10 cellular contexts compared by ENCODE assay signal in genomic region chr2:151162185-151162584, GRCh38.
DNase-seq lines count a peak whose midpoint lies in the region; ATAC-seq and TF ChIP-seq lines count a peak whose summit lies in the region.
"Had no signal": no experiment of that assay in that cellular context is flagged by ENCODE, and none has a peak within 500 bp of the region (broad histone marks: within the 10 kb centered on the region; RNA-seq: fewer than 3 reads in every experiment).

No MANE protein-coding gene starts in this region.

- H3K27me3 ChIP-seq in parathyroid adenoma (ENCODE audit: control insufficient read depth, insufficient read depth, low read length) (no peaks in the 10 kb centered on the region), MM.1S (replicated peaks; ENCODE audit: insufficient read depth, low read length) (no peaks in the 10 kb centered on the region)

- H2AFZ ChIP-seq in parathyroid adenoma (no peak overlapping the region), MM.1S (ENCODE audit: low read length) (no peak overlapping the region)

- H3K4me1 ChIP-seq in parathyroid adenoma (peaks cover 3% of the 10 kb centered on the region), MM.1S (ENCODE audit: low read length) (no peaks in the 10 kb centered on the region)

- H3K9me2 ChIP-seq in MM.1S (replicated peaks; ENCODE audit: insufficient read depth, low read length) = no peaks in the 10 kb centered on the region

- H4K20me1 ChIP-seq in MM.1S (ENCODE audit: insufficient read depth, low read length) = no peaks in the 10 kb centered on the region

- H3K27ac ChIP-seq in parathyroid adenoma (no peak overlapping the region), MM.1S (ENCODE audit: low read length) (no peak overlapping the region)
- H3K27ac ChIP-seq: KMS-11 had no signal

- H3K36me3 ChIP-seq in parathyroid adenoma (ENCODE audit: control insufficient read depth, insufficient read depth, low read length) (no peaks in the 10 kb centered on the region), MM.1S (replicated peaks; ENCODE audit: insufficient read depth, low read length) (no peaks in the 10 kb centered on the region)

- no peaks in the 10 kb centered on the region for H3K9me3 ChIP-seq in parathyroid adenoma (ENCODE audit: control insufficient read depth, low read length)
- no peaks in the 10 kb centered on the region for H3K9me3 ChIP-seq in MM.1S (replicated peaks; ENCODE audit: insufficient read depth, low read length)

- ATAC-seq in HG03039 (IDR thresholded peaks at IDR 0.05; ENCODE audit: unreplicated experiment) (no peak), GM18511 (IDR thresholded peaks at IDR 0.05; ENCODE audit: unreplicated experiment) (no peak)

- H3K4me2 ChIP-seq in parathyroid adenoma (ENCODE audit: low read length) (no peak overlapping the region), MM.1S (ENCODE audit: low read depth, low read length) (no peak overlapping the region)
- H3K4me2 ChIP-seq: KMS-11 had no signal

- H3K4me3 ChIP-seq in parathyroid adenoma (ENCODE audit: low read depth, low read length) (no peak overlapping the region), MM.1S (ENCODE audit: low read length) (no peak overlapping the region)

- peak; percentile 28 for TF ChIP-seq CTCF in parathyroid adenoma (IDR thresholded peaks at IDR 0.05)
- TF ChIP-seq CTCF in MM.1S (IDR thresholded peaks at IDR 0.05; ENCODE audit: low read length) = no peak

- DNase-seq in HCEC 1CT (peak; percentile 40), NCI-H2227 treated with DMSO at 0.1 percent for 48 hours (lab: John Stamatoyannopoulos, UW) (peak; percentile 56), dermis blood vessel endothelial cell (peak; percentile 3), MM.1S (no peak)
- DNase-seq: activated naive CD4-positive, alpha-beta T cell treated with anti-CD3 and anti-CD28 coated beads for 36 hours; occipital lobe had no signal

- H3K9ac ChIP-seq in parathyroid adenoma (no peak overlapping the region), MM.1S (ENCODE audit: low read length) (no peak overlapping the region)
- H3K9ac ChIP-seq: KMS-11 had no signal

- no peaks in the 10 kb centered on the region for H3F3A ChIP-seq in MM.1S (ENCODE audit: insufficient read depth, low read length)

- H3K79me2 ChIP-seq in parathyroid adenoma = no peaks in the 10 kb centered on the region
- no peaks in the 10 kb centered on the region for H3K79me2 ChIP-seq in MM.1S (ENCODE audit: low read length)
